2 cellular contexts compared by ENCODE assay signal in genomic region chr10:28532223-28532508, GRCh38.
TF ChIP-seq lines count a peak whose summit lies in the region.

No MANE protein-coding gene starts in this region.

TF ChIP-seq in SK-N-SH treated with all-trans-retinoic acid at 6 μM for 48 hours, 23 proteins besides CTCF, POLR2A, EP300 and RAD21 (continued from another document):
- TF ChIP-seq PATZ1 (CRISPR knock-in tag; IDR thresholded peaks at IDR 0.05; ENCODE audit: borderline replicate concordance) (no peak), POU6F1 (CRISPR knock-in tag; IDR thresholded peaks at IDR 0.05; ENCODE audit: borderline replicate concordance, low read depth) (no peak), TSHZ2 (CRISPR knock-in tag; IDR thresholded peaks at IDR 0.05) (no peak), RARB (CRISPR knock-in tag; IDR thresholded peaks at IDR 0.05) (no peak)

TF ChIP-seq in H1, 55 proteins besides CTCF, POLR2A, EP300 and RAD21 (continued from another document):
- 0 out of 2 replicates have a peak, but pooled peaks have one; percentile 43 for TF ChIP-seq ATF2 (IDR thresholded peaks at IDR 0.05; ENCODE audit: low read length)
TF ChIP-seq in H1: peak in this region for 2.
